In genomic region chr9:15211160-15211993, GRCh38 we compare ENCODE assay signal across 8 cellular contexts.
DNase-seq lines count a peak whose midpoint lies in the region; ATAC-seq, FAIRE-seq and TF ChIP-seq lines count a peak whose summit lies in the region.

No MANE protein-coding gene starts in this region.

- 27% methylated on average over 7 of the region's 7 CpGs for WGBS in prostate gland

- no peaks in the 10 kb centered on the region for H3K36me3 ChIP-seq in prostate gland

- no peaks in the 10 kb centered on the region for H3K27me3 Mint-ChIP-seq in activated naive CD4-positive, alpha-beta T cell treated with anti-CD3 and anti-CD28 coated beads, Interleukin-2, amount 10 ng/mL, durations not matched to agents 7 days and 5 days
- H3K27me3 Mint-ChIP-seq in glutamatergic neuron (ENCODE audit: unreplicated experiment) = no peaks in the 10 kb centered on the region

- no peaks in the 10 kb centered on the region for H3K4me1 Mint-ChIP-seq in activated naive CD4-positive, alpha-beta T cell treated with anti-CD3 and anti-CD28 coated beads, Interleukin-2, amount 10 ng/mL, durations not matched to agents 7 days and 5 days
- H3K4me1 Mint-ChIP-seq in glutamatergic neuron (ENCODE audit: low read depth, unreplicated experiment) = peaks cover 7% of the 10 kb centered on the region

- ATAC-seq in GM21367 (IDR thresholded peaks at IDR 0.05; ENCODE audit: unreplicated experiment) = peak; percentile 82
- ATAC-seq in GM21447 (IDR thresholded peaks at IDR 0.05; ENCODE audit: unreplicated experiment) = no peak

- no peak overlapping the region for H3K4me3 Mint-ChIP-seq in activated naive CD4-positive, alpha-beta T cell treated with anti-CD3 and anti-CD28 coated beads, Interleukin-2, amount 10 ng/mL, durations not matched to agents 7 days and 5 days
- H3K4me3 Mint-ChIP-seq in glutamatergic neuron (ENCODE audit: unreplicated experiment) = no peak overlapping the region

- TF ChIP-seq POLR2A in prostate gland (IDR thresholded peaks at IDR 0.05) = no peak

- peaks cover 21% of the 10 kb centered on the region for H3K36me3 Mint-ChIP-seq in activated naive CD4-positive, alpha-beta T cell treated with anti-CD3 and anti-CD28 coated beads, Interleukin-2, amount 10 ng/mL, durations not matched to agents 7 days and 5 days
- no peaks in the 10 kb centered on the region for H3K36me3 Mint-ChIP-seq in glutamatergic neuron (ENCODE audit: unreplicated experiment)

- H3K27ac ChIP-seq in RWPE1 (no peak overlapping the region), prostate gland (peak overlapping the region in 1 of 2 donors; percentile 29)

- TF ChIP-seq CTCF in D721Med (IDR thresholded peaks at IDR 0.05; ENCODE audit: insufficient read depth, missing control alignments) (peak; percentile 80), RWPE1 (conservative IDR thresholded peaks at IDR 0.05; ENCODE audit: low read depth) (peak; percentile 91), glutamatergic neuron (IDR thresholded peaks at IDR 0.05; ENCODE audit: partially characterized antibody, unreplicated experiment) (peak; percentile 92), prostate gland (IDR thresholded peaks at IDR 0.05) (peak; percentile 56 to 81 (median 76))

- DNase-seq in D721Med (ENCODE audit: insufficient read length, low spot score) (no peak), KG1 (lab: John Stamatoyannopoulos, UW) (peak; percentile 47), RWPE1 (ENCODE audit: low spot score) (peak; percentile 20), glutamatergic neuron (peak; percentile 39), prostate gland (ENCODE audit: low spot score) (peak; percentile 72)
- peak; percentile 59 for DNase-seq in activated naive CD4-positive, alpha-beta T cell treated with anti-CD3 and anti-CD28 coated beads, Interleukin-2, amount 10 ng/mL, durations not matched to agents 7 days and 5 days

- no peaks in the 10 kb centered on the region for H3K27me3 ChIP-seq in prostate gland (replicated peaks; ENCODE audit: insufficient read depth)

- H3K4me3 ChIP-seq in prostate gland = no peak overlapping the region

- intact Hi-C loops in prostate gland (cut with DNase I) = loop anchor here (5.0 to 10.0 kb wide), 3 partner anchors 96 to 393 kb away; partner anchors contain the start of gene TTC39B

- H3K4me1 ChIP-seq in prostate gland (replicated peaks) = no peaks in the 10 kb centered on the region

- peaks cover 5% of the 10 kb centered on the region for H3K9me3 Mint-ChIP-seq in activated naive CD4-positive, alpha-beta T cell treated with anti-CD3 and anti-CD28 coated beads, Interleukin-2, amount 10 ng/mL, durations not matched to agents 7 days and 5 days
- peaks cover 2% of the 10 kb centered on the region for H3K9me3 Mint-ChIP-seq in glutamatergic neuron (ENCODE audit: unreplicated experiment)

- no peaks in the 10 kb centered on the region for H3K9me3 ChIP-seq in prostate gland

- POLR2A ChIA-PET in RWPE1 (lab: Yijun Ruan, JAX; ENCODE audit: low non-redundant PET) = no interaction called here

- FAIRE-seq in D721Med (lab: Jason Lieb, UNC) = peak; percentile 92

- no peak overlapping the region for H3K27ac Mint-ChIP-seq in activated naive CD4-positive, alpha-beta T cell treated with anti-CD3 and anti-CD28 coated beads, Interleukin-2, amount 10 ng/mL, durations not matched to agents 7 days and 5 days
- no peak overlapping the region for H3K27ac Mint-ChIP-seq in glutamatergic neuron (ENCODE audit: unreplicated experiment)

- CTCF ChIA-PET in RWPE1 (lab: Yijun Ruan, JAX) = interaction anchor here (0.6 to 0.7 kb wide), 3 partner anchors 63 to 556 kb away, joined by 3 read pairs; no protein-coding TSS in a partner anchor
- CTCF ChIA-PET in activated naive CD4-positive, alpha-beta T cell treated with anti-CD3 and anti-CD28 coated beads, Interleukin-2, amount 10 ng/mL, durations not matched to agents 7 days and 5 days (lab: Charles Lee) = interaction anchor here (0.6 to 4.0 kb wide), 19 partner anchors 9 to 395 kb away, joined by 3 to 14 read pairs (median 4); partner anchors contain the start of gene TTC39B
